In genomic region chr9:136343121-136343883, GRCh38 we compare ENCODE assay signal across 1 cellular context.
TF ChIP-seq lines count a peak whose summit lies in the region.

No MANE protein-coding gene starts in this region.

TF ChIP-seq in GM23338, 12 proteins besides CTCF, POLR2A, EP300 and RAD21:
- TF ChIP-seq POLR2AphosphoS5 (IDR thresholded peaks at IDR 0.05; ENCODE audit: low read depth) (no peak), EZH2phosphoT487 (IDR thresholded peaks at IDR 0.05; ENCODE audit: unreplicated experiment) (no peak), JUNB (IDR thresholded peaks at IDR 0.05; ENCODE audit: unreplicated experiment) (no peak), ZNF331 (CRISPR knock-in tag; IDR thresholded peaks at IDR 0.05; ENCODE audit: low read depth) (no peak), ZNF462 (CRISPR knock-in tag; IDR thresholded peaks at IDR 0.05) (no peak), EZH2 (IDR thresholded peaks at IDR 0.05; ENCODE audit: low read depth, unreplicated experiment) (no peak)
